8 cellular contexts compared by ENCODE assay signal in genomic region chr11:69918938-69919650, GRCh38.
DNase-seq lines count a peak whose midpoint lies in the region; ATAC-seq and TF ChIP-seq lines count a peak whose summit lies in the region.

No MANE protein-coding gene starts in this region.

- 36 to 66% methylated on average over 16 to 32 of the region's 32 CpGs for WGBS in tibial nerve, 2 donors

- H3K27ac ChIP-seq in HCT116 (ENCODE audit: low read depth, low read length), result no peak overlapping the region; the same call in 1 of the 2 replicates
- no peak overlapping the region for H3K27ac ChIP-seq in RWPE1
- H3K27ac ChIP-seq in tibial nerve, result no peak overlapping the region

- ATAC-seq in HCT116 (peak; percentile 72), GM21528 (IDR thresholded peaks at IDR 0.05; ENCODE audit: low FRiP score, unreplicated experiment) (no peak)

- H3K27ac Mint-ChIP-seq in osteocyte (ENCODE audit: unreplicated experiment), result no peak overlapping the region

- no peak for TF ChIP-seq EP300 in tibial nerve (IDR thresholded peaks at IDR 0.05)

- RAD21 ChIA-PET in HCT116 (lab: Charles Lee; ENCODE audit: low non-redundant PET in 1 of 2, low total read pairs in 2 of 2, uncharacterized antibody in 2 of 2, unreplicated experiment in 2 of 2), result interaction anchor here (0.6 to 1.5 kb wide), 3 partner anchors 18 to 279 kb away, joined by 3 to 4 read pairs (median 3); no protein-coding TSS in a partner anchor

- peaks cover 10% of the 10 kb centered on the region for H3K4me1 Mint-ChIP-seq in osteocyte (ENCODE audit: unreplicated experiment)

- H3K9me3 ChIP-seq in BE2C (no peaks in the 10 kb centered on the region), HCT116 (ENCODE audit: control insufficient read depth in 1 of 2, insufficient read depth in 1 of 2, low read depth in 1 of 2, low read length in 2 of 2) (no peaks in the 10 kb centered on the region), tibial nerve (peaks cover 0 to 9% (median 0%) of the 10 kb centered on the region in 4 donors)

- POLR2A ChIA-PET in HCT116 (lab: Charles Lee) (interaction anchor here (1.2 kb wide), 1 partner anchor 164 kb away, joined by 3 read pairs; no protein-coding TSS in a partner anchor), RWPE1 (lab: Yijun Ruan, JAX; ENCODE audit: low non-redundant PET) (no interaction called here)

- TF ChIP-seq POLR2A in HCT116 (IDR thresholded peaks at IDR 0.05; ENCODE audit: borderline replicate concordance, extremely low read depth, insufficient read depth, insufficient read length) (no peak), tibial nerve (IDR thresholded peaks at IDR 0.05) (no peak)

- H3K4me1 ChIP-seq in BE2C, result no peaks in the 10 kb centered on the region; the same call in 1 of the 2 replicates
- H3K4me1 ChIP-seq in HCT116 (ENCODE audit: control insufficient read depth in 1 of 2, insufficient read depth in 2 of 2, low read length in 2 of 2), result peaks cover 18 to 39% of the 10 kb centered on the region in 2 experiments
- peaks cover 0 to 28% (median 9%) of the 10 kb centered on the region in 4 donors for H3K4me1 ChIP-seq in tibial nerve

- DNase-seq in BE2C (peak; percentile 90), HCT116 (ENCODE audit: low read depth, low spot score) (peak; percentile 43), RWPE1 (ENCODE audit: low spot score) (peak; percentile 64), foreskin melanocyte (peak; percentile 24), osteocyte (ENCODE audit: extremely low spot score, unreplicated experiment) (peak; percentile 94), tibial nerve (ENCODE audit: low spot score in 2 of 2) (peak in 1 of 2 donors; percentile 36)
- peak; percentile 39 for DNase-seq in activated effector memory CD4-positive, alpha-beta T cell treated with Interleukin-2 at 50 U/mL for 16 hours

- H3K4me2 ChIP-seq in HCT116 (ENCODE audit: low read length), result peak overlapping the region; percentile 50

- H3K27me3 Mint-ChIP-seq in osteocyte (ENCODE audit: unreplicated experiment), result peaks cover 16% of the 10 kb centered on the region

- H3K9me2 ChIP-seq in HCT116 (ENCODE audit: insufficient read depth), result no peaks in the 10 kb centered on the region

- no peaks in the 10 kb centered on the region for H3K36me3 Mint-ChIP-seq in osteocyte (ENCODE audit: unreplicated experiment)

- H3K4me3 ChIP-seq in BE2C (ENCODE audit: low read depth, low read length) (0 out of 2 replicates have a peak overlapping the region, but pooled peaks have one; percentile 10), HCT116 (replicated peaks in 1 of 2; ENCODE audit: low read depth in 1 of 2, low read length in 2 of 2) (0 out of 4 replicates have a peak overlapping the region, but pooled peaks of 1 of the 2 experiments have one; percentile 8), tibial nerve (no peak overlapping the region)

- no peaks in the 10 kb centered on the region for H3K9me3 Mint-ChIP-seq in osteocyte (ENCODE audit: unreplicated experiment)

- TF ChIP-seq RAD21 in HCT116 (IDR thresholded peaks at IDR 0.05; ENCODE audit: low read depth), result no peak

- H3K79me2 ChIP-seq in HCT116 (ENCODE audit: insufficient read depth, low read length), result no peaks in the 10 kb centered on the region

- peak; percentile 86 for TF ChIP-seq CTCF in BE2C (IDR thresholded peaks at IDR 0.05; ENCODE audit: low read depth, low read length)
- peak in 2 of 3 experiments; percentile 93 to 94; a peak in 4 of 6 replicates for TF ChIP-seq CTCF in HCT116 (IDR thresholded peaks at IDR 0.05 in 2 of 3, conservative IDR thresholded peaks at IDR 0.05 in 1 of 3; ENCODE audit: borderline replicate concordance in 1 of 3, insufficient read depth in 1 of 3, low read depth in 2 of 3, low read length in 2 of 3)
- TF ChIP-seq CTCF in RWPE1 (conservative IDR thresholded peaks at IDR 0.05; ENCODE audit: low read depth), result peak; percentile 83
- TF ChIP-seq CTCF in osteocyte (IDR thresholded peaks at IDR 0.05), result peak; percentile 98
- TF ChIP-seq CTCF in tibial nerve (IDR thresholded peaks at IDR 0.05), result peak; percentile 54 to 90 (median 80)

- no peaks in the 10 kb centered on the region for H3K36me3 ChIP-seq in BE2C
- H3K36me3 ChIP-seq in HCT116 (ENCODE audit: control insufficient read depth in 1 of 2, insufficient read depth in 2 of 2, low read length in 2 of 2), result no peaks in the 10 kb centered on the region
- no peaks in the 10 kb centered on the region for H3K36me3 ChIP-seq in tibial nerve

- H3K27me3 ChIP-seq in BE2C (no peaks in the 10 kb centered on the region), HCT116 (ENCODE audit: insufficient read depth, low read length) (no peaks in the 10 kb centered on the region), tibial nerve (no peaks in the 10 kb centered on the region)

- intact Hi-C loops in HCT116 (cut with micrococcal nuclease), result loop anchor here (1.0 to 5.0 kb wide), 2 partner anchors 158 to 272 kb away; partner anchors contain the start of gene ANO1

- peak overlapping the region; percentile 79 for H2AFZ ChIP-seq in HCT116 (ENCODE audit: low read depth, low read length, poor library complexity, severe bottlenecking)

- no peak overlapping the region for H3K4me3 Mint-ChIP-seq in osteocyte (ENCODE audit: unreplicated experiment)

- H3K9ac ChIP-seq in HCT116 (ENCODE audit: low read length), result no peak overlapping the region

- no TSS peak for BruUV-seq in HCT116 (replicated peaks; lab: Mats Ljungman, UMichigan)

- CTCF ChIA-PET in HCT116 (lab: Charles Lee) (interaction anchor here (0.6 to 3.0 kb wide), 14 partner anchors 10 to 284 kb away, joined by 3 to 24 read pairs (median 4); partner anchors contain the start of gene FADD), RWPE1 (lab: Yijun Ruan, JAX) (interaction anchor here (0.5 to 1.9 kb wide), 16 partner anchors 10 to 1369 kb away, joined by 3 to 22 read pairs (median 3); no protein-coding TSS in a partner anchor)

- H4K20me1 ChIP-seq in HCT116 (ENCODE audit: insufficient read depth), result no peaks in the 10 kb centered on the region

TF ChIP-seq in HCT116, 20 proteins besides CTCF, POLR2A, EP300 and RAD21:
- TF ChIP-seq ELF1 (IDR thresholded peaks at IDR 0.05; ENCODE audit: borderline replicate concordance, low read depth) (no peak), EZH2phosphoT487 (IDR thresholded peaks at IDR 0.05; ENCODE audit: borderline replicate concordance) (no peak), EZH2 (IDR thresholded peaks at IDR 0.05) (no peak), ATF3 (IDR thresholded peaks at IDR 0.05) (no peak), YY1 (IDR thresholded peaks at IDR 0.05; ENCODE audit: extremely low read depth, insufficient replicate concordance, low read depth, low read length) (peak; percentile 19), ZNF274 (IDR thresholded peaks at IDR 0.05; ENCODE audit: low read depth, low read length) (no peak)
